11 cellular contexts compared by ENCODE assay signal in genomic region chr9:3385871-3386270, GRCh38.
DNase-seq lines count a peak whose midpoint lies in the region; ATAC-seq, FAIRE-seq and TF ChIP-seq lines count a peak whose summit lies in the region.
"Had no signal": no experiment of that assay in that cellular context is flagged by ENCODE, and none has a peak within 500 bp of the region (broad histone marks: within the 10 kb centered on the region; RNA-seq: fewer than 3 reads in every experiment).

No MANE protein-coding gene starts in this region.

- H3K27me3 ChIP-seq in A673 (replicated peaks; ENCODE audit: insufficient read depth, low read depth, low read length, poor library complexity): no peaks in the 10 kb centered on the region
- H3K27me3 ChIP-seq: transverse colon had no signal

- H3K4me1 ChIP-seq in A673 (ENCODE audit: insufficient read depth, low read length, poor library complexity, severe bottlenecking): no peaks in the 10 kb centered on the region
- H3K4me1 ChIP-seq: Caco-2, transverse colon had no signal

- no peaks in the 10 kb centered on the region for H3K9me3 ChIP-seq in A673 (ENCODE audit: low read depth, low read length, poor library complexity, severe bottlenecking)
- H3K9me3 ChIP-seq: Caco-2, transverse colon had no signal

- intact Hi-C loops in A673 (cut with micrococcal nuclease; ENCODE audit: unreplicated experiment): no loop called here

- no peak overlapping the region for H3K4me3 ChIP-seq in A673 (ENCODE audit: low read depth, low read length, poor library complexity, severe bottlenecking)
- H3K4me3 ChIP-seq: transverse colon had no signal

- H3K27ac ChIP-seq in A673 (ENCODE audit: low read depth, low read length, poor library complexity, severe bottlenecking): no peak overlapping the region
- H3K27ac ChIP-seq: transverse colon had no signal

- no peaks in the 10 kb centered on the region for H3K36me3 ChIP-seq in A673 (ENCODE audit: insufficient read depth, low read length, poor library complexity, severe bottlenecking)
- H3K36me3 ChIP-seq: transverse colon had no signal

- FAIRE-seq in GM12891 (lab: Jason Lieb, UNC): peak; percentile 26

- no peak for DNase-seq in GM12891 (ENCODE audit: insufficient read length, low spot score)
- peak; percentile 37 for DNase-seq in GM20000 (ENCODE audit: low spot score)
- DNase-seq in activated naive CD4-positive, alpha-beta T cell treated with anti-CD3 and anti-CD28 coated beads, Interleukin-2, amount 50 U/mL, for 16 hours: peak; percentile 49
- DNase-seq in omental fat pad (ENCODE audit: low spot score): no peak
- DNase-seq in AG08395 (ENCODE audit: low spot score): no peak
- DNase-seq in A673 (ENCODE audit: low spot score): no peak
- DNase-seq in LoVo (ENCODE audit: low spot score): no peak
- DNase-seq: Caco-2, OCI-M1, transverse colon had no signal

- TF ChIP-seq CTCF in GM20000 (IDR thresholded peaks at IDR 0.05; ENCODE audit: extremely low read depth, missing control alignments): no peak
- TF ChIP-seq CTCF in omental fat pad (IDR thresholded peaks at IDR 0.05): no peak
- TF ChIP-seq CTCF in A673 (conservative IDR thresholded peaks at IDR 0.05; ENCODE audit: low read depth, low read length): no peak

- POLR2A ChIA-PET in A673 (lab: Charles Lee; ENCODE audit: low non-redundant PET): no interaction called here

- TF ChIP-seq POLR2A in GM12891 (IDR thresholded peaks at IDR 0.05; ENCODE audit: low read depth, low read length): no peak

- BruUV-seq in A673 (replicated peaks; lab: Mats Ljungman, UMichigan): no TSS peak

- CTCF ChIA-PET in A673 (lab: Charles Lee): no interaction called here

- ATAC-seq in HG03159 (IDR thresholded peaks at IDR 0.05; ENCODE audit: unreplicated experiment): peak; percentile 92
- ATAC-seq in omental fat pad (ENCODE audit: low FRiP score): no peak

TF ChIP-seq in GM12891, 5 proteins besides CTCF, POLR2A, EP300 and RAD21:
- no peak for TF ChIP-seq POLR2AphosphoS5 (IDR thresholded peaks at IDR 0.05; ENCODE audit: low read depth, low read length)
- TF ChIP-seq SPI1 (IDR thresholded peaks at IDR 0.05; ENCODE audit: low read depth, low read length): peak; percentile 26; the same call in 1 of the 2 replicates

Comparison
In these comparisons a context has a peak if more than half of its experiments do, and no peak if none do; other contexts are left out.
1. DNase-seq: peak in GM20000 (single experiment) and activated naive CD4-positive, alpha-beta T cell treated with anti-CD3 and anti-CD28 coated beads, Interleukin-2, amount 50 U/mL, for 16 hours (single experiment); none in GM12891 (single experiment), omental fat pad (single experiment), AG08395 (single experiment), A673 (single experiment) and LoVo (single experiment).